In genomic region chr4:113727802-113728201, GRCh38 we compare ENCODE assay signal across 2 cellular contexts.
TF ChIP-seq lines count a peak whose summit lies in the region.

No MANE protein-coding gene starts in this region.

TF ChIP-seq in HEK293, 187 proteins besides CTCF, POLR2A, EP300 and RAD21:
- TF ChIP-seq, protein P1, sequence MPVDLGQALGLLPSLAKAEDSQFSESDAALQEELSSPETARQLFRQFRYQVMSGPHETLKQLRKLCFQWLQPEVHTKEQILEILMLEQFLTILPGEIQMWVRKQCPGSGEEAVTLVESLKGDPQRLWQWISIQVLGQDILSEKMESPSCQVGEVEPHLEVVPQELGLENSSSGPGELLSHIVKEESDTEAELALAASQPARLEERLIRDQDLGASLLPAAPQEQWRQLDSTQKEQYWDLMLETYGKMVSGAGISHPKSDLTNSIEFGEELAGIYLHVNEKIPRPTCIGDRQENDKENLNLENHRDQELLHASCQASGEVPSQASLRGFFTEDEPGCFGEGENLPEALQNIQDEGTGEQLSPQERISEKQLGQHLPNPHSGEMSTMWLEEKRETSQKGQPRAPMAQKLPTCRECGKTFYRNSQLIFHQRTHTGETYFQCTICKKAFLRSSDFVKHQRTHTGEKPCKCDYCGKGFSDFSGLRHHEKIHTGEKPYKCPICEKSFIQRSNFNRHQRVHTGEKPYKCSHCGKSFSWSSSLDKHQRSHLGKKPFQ (tag by site-specific recombination; IDR thresholded peaks at IDR 0.05) = peak; percentile 56; the same call in 1 of the 2 replicates
- TF ChIP-seq ZNF133 (tag by site-specific recombination; IDR thresholded peaks at IDR 0.05) = no peak
TF ChIP-seq in HEK293: peak in this region for 1.

TF ChIP-seq in GM12878, 131 proteins besides CTCF, POLR2A, EP300 and RAD21:
- TF ChIP-seq EZH2 (IDR thresholded peaks at IDR 0.05; ENCODE audit: borderline replicate concordance, control insufficient read depth, low read depth, low read length) (no peak), RELB (IDR thresholded peaks at IDR 0.05; ENCODE audit: low read depth) (0 out of 2 replicates have a peak, but pooled peaks have one; percentile 11), HCFC1 (IDR thresholded peaks at IDR 0.05; ENCODE audit: low read length) (no peak), WRNIP1 (IDR thresholded peaks at IDR 0.05; ENCODE audit: borderline replicate concordance, low read depth, low read length) (no peak), MTA3 (IDR thresholded peaks at IDR 0.05; ENCODE audit: borderline replicate concordance, low read length) (no peak), NBN (IDR thresholded peaks at IDR 0.05) (peak; percentile 41; the same call in 1 of the 2 replicates), PKNOX1 (IDR thresholded peaks at IDR 0.05) (no peak), MEF2B (IDR thresholded peaks at IDR 0.05; ENCODE audit: partially characterized antibody, poor library complexity, severe bottlenecking) (peak; percentile 10)
- TF ChIP-seq, protein P2, sequence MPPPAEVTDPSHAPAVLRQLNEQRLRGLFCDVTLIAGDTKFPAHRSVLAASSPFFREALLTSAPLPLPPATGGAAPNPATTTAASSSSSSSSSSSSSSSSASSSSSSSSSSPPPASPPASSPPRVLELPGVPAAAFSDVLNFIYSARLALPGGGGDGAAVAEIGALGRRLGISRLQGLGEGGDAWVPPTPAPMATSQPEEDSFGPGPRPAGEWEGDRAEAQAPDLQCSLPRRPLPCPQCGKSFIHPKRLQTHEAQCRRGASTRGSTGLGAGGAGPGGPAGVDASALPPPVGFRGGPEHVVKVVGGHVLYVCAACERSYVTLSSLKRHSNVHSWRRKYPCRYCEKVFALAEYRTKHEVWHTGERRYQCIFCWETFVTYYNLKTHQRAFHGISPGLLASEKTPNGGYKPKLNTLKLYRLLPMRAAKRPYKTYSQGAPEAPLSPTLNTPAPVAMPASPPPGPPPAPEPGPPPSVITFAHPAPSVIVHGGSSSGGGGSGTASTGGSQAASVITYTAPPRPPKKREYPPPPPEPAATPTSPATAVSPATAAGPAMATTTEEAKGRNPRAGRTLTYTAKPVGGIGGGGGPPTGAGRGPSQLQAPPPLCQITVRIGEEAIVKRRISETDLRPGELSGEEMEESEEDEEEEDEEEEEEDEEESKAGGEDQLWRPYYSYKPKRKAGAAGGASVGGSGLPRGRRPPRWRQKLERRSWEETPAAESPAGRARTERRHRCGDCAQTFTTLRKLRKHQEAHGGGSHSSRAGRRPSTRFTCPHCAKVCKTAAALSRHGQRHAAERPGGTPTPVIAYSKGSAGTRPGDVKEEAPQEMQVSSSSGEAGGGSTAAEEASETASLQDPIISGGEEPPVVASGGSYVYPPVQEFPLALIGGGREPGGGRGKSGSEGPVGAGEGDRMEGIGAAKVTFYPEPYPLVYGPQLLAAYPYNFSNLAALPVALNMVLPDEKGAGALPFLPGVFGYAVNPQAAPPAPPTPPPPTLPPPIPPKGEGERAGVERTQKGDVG (CRISPR knock-in tag; IDR thresholded peaks at IDR 0.05) = no peak
- TF ChIP-seq, protein P3, sequence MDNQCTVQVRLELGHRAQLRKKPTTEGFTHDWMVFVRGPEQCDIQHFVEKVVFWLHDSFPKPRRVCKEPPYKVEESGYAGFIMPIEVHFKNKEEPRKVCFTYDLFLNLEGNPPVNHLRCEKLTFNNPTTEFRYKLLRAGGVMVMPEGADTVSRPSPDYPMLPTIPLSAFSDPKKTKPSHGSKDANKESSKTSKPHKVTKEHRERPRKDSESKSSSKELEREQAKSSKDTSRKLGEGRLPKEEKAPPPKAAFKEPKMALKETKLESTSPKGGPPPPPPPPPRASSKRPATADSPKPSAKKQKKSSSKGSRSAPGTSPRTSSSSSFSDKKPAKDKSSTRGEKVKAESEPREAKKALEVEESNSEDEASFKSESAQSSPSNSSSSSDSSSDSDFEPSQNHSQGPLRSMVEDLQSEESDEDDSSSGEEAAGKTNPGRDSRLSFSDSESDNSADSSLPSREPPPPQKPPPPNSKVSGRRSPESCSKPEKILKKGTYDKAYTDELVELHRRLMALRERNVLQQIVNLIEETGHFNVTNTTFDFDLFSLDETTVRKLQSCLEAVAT (IDR thresholded peaks at IDR 0.05) = no peak
